In genomic region chr1:33338495-33339211, GRCh38 we compare ENCODE assay signal across 8 cellular contexts. TPM values are rescaled to one million over a fixed set of nuclear protein-coding genes. Genes with fewer than 3 reads are reported as not detected.
DNase-seq lines count a peak whose midpoint lies in the region; ATAC-seq and TF ChIP-seq lines count a peak whose summit lies in the region.

No MANE protein-coding gene starts in this region.

- no peak overlapping the region for H3K4me3 Mint-ChIP-seq in activated CD4-positive, alpha-beta memory T cell treated with anti-CD3 and anti-CD28 coated beads, Interleukin-2, amount 10 ng/mL, durations not matched to agents 7 days and 5 days

- peak overlapping the region; percentile 62 to 97 (median 81) for H3K27ac ChIP-seq in adrenal gland

- H3K4me3 ChIP-seq in HAP-1: no peak overlapping the region
- peak overlapping the region in 1 of 4 donors; percentile 2 for H3K4me3 ChIP-seq in adrenal gland

- WGBS in adrenal gland, 4 donors: 35 to 42% (median 38%) methylated on average over 11 to 13 of the region's 13 CpGs

- intact Hi-C loops in adrenal gland (cut with DNase I): no loop called here
- intact Hi-C loops in cardiac septum (cut with DNase I): no loop called here
- intact Hi-C loops in sciatic nerve (cut with DNase I): no loop called here

- H3K36me3 ChIP-seq in HAP-1 (replicated peaks) (peaks cover under 1% of the 10 kb centered on the region), adrenal gland (replicated peaks in 1 of 2) (peaks cover 0 to 13% of the 10 kb centered on the region in 2 donors)

- peaks cover 19% of the 10 kb centered on the region for H3K36me3 Mint-ChIP-seq in activated CD4-positive, alpha-beta memory T cell treated with anti-CD3 and anti-CD28 coated beads, Interleukin-2, amount 10 ng/mL, durations not matched to agents 7 days and 5 days (ENCODE audit: low read depth)

- no peaks in the 10 kb centered on the region for H3K27me3 Mint-ChIP-seq in activated CD4-positive, alpha-beta memory T cell treated with anti-CD3 and anti-CD28 coated beads, Interleukin-2, amount 10 ng/mL, durations not matched to agents 7 days and 5 days

- no peaks in the 10 kb centered on the region for H3K9me3 ChIP-seq in HAP-1
- no peaks in the 10 kb centered on the region for H3K9me3 ChIP-seq in adrenal gland (replicated peaks in 1 of 3)

- H3K27ac Mint-ChIP-seq in activated CD4-positive, alpha-beta memory T cell treated with anti-CD3 and anti-CD28 coated beads, Interleukin-2, amount 10 ng/mL, durations not matched to agents 7 days and 5 days: no peak overlapping the region

- in situ Hi-C loops in HAP-1 (cut with MboI; ENCODE audit: low sequenced_read_pairs): no loop called here

- DNase-seq in HAP-1 (ENCODE audit: low spot score in 2 of 2) (peak; percentile 77), adrenal gland (peak in 5 of 7 donors; percentile 50 to 76 (median 62)), cardiac septum (ENCODE audit: low spot score) (peak; percentile 87), sciatic nerve (ENCODE audit: low spot score) (no peak)
- no peak for DNase-seq in activated effector memory CD4-positive, alpha-beta T cell treated with anti-CD3 and anti-CD28 coated beads, Interleukin-2, amount 50 U/mL, for 16 hours
- DNase-seq in activated CD4-positive, alpha-beta memory T cell treated with anti-CD3 and anti-CD28 coated beads, Interleukin-2, amount 10 ng/mL, durations not matched to agents 7 days and 5 days: no peak
- no peak for DNase-seq in activated CD4-positive, alpha-beta T cell treated with anti-CD3 and anti-CD28 coated beads, Interleukin-2, amount 50 U/mL, for 1 hour

- H3K4me1 Mint-ChIP-seq in activated CD4-positive, alpha-beta memory T cell treated with anti-CD3 and anti-CD28 coated beads, Interleukin-2, amount 10 ng/mL, durations not matched to agents 7 days and 5 days: peaks cover 10% of the 10 kb centered on the region

- no peak for TF ChIP-seq CTCF in adrenal gland (IDR thresholded peaks at IDR 0.05)

- peak; percentile 89 for ATAC-seq in sciatic nerve
- no peak for ATAC-seq in GM21723 (IDR thresholded peaks at IDR 0.05; ENCODE audit: unreplicated experiment)

- H3K27me3 ChIP-seq in HAP-1 (ENCODE audit: low read depth) (no peaks in the 10 kb centered on the region), adrenal gland (no peaks in the 10 kb centered on the region)

- H3K9me3 Mint-ChIP-seq in activated CD4-positive, alpha-beta memory T cell treated with anti-CD3 and anti-CD28 coated beads, Interleukin-2, amount 10 ng/mL, durations not matched to agents 7 days and 5 days: no peaks in the 10 kb centered on the region

- CTCF ChIA-PET in activated CD4-positive, alpha-beta memory T cell treated with anti-CD3 and anti-CD28 coated beads, Interleukin-2, amount 10 ng/mL, durations not matched to agents 7 days and 5 days (lab: Charles Lee): interaction anchor here (2.0 kb wide), 1 partner anchor 43 kb away, joined by 7 read pairs; no protein-coding TSS in a partner anchor

- peak; percentile 14 to 30 for TF ChIP-seq POLR2A in adrenal gland (IDR thresholded peaks at IDR 0.05)

- POLR2A ChIA-PET in activated CD4-positive, alpha-beta memory T cell treated with anti-CD3 and anti-CD28 coated beads, Interleukin-2, amount 10 ng/mL, durations not matched to agents 7 days and 5 days (lab: Charles Lee): interaction anchor here (1.5 kb wide), 1 partner anchor 10 kb away, joined by 5 read pairs; no protein-coding TSS in a partner anchor

- peaks cover 47% of the 10 kb centered on the region for H3K4me1 ChIP-seq in HAP-1
- peaks cover 80 to 100% of the 10 kb centered on the region in 2 donors for H3K4me1 ChIP-seq in adrenal gland (replicated peaks in 1 of 2)

RNA-seq across cellular contexts. Expression of gene A3GALT2, which starts 17.8 kb away (rescaled TPM):
- total RNA-seq in adrenal gland (under 1 TPM in 1 of 8 donors, not detected in 7; 0.49 TPM), cardiac septum (not detected), sciatic nerve (not detected)
- polyA plus RNA-seq in adrenal gland: under 1 TPM in 1 of 3 donors, not detected in 2; 0.17 TPM
- total RNA-seq in activated CD4-positive, alpha-beta memory T cell treated with anti-CD3 and anti-CD28 coated beads, Interleukin-2, amount 10 ng/mL, durations not matched to agents 7 days and 5 days: not detected

Comparison
In these comparisons a context has a peak if more than half of its experiments do, and no peak if none do; other contexts are left out.
1. DNase-seq: peak in HAP-1 (2 of 2), adrenal gland (5 of 7) and cardiac septum (single experiment); none in sciatic nerve (single experiment), activated effector memory CD4-positive, alpha-beta T cell treated with anti-CD3 and anti-CD28 coated beads, Interleukin-2, amount 50 U/mL, for 16 hours (single experiment), activated CD4-positive, alpha-beta memory T cell treated with anti-CD3 and anti-CD28 coated beads, Interleukin-2, amount 10 ng/mL, durations not matched to agents 7 days and 5 days (single experiment) and activated CD4-positive, alpha-beta T cell treated with anti-CD3 and anti-CD28 coated beads, Interleukin-2, amount 50 U/mL, for 1 hour (single experiment).